Comparison of ENCODE assay signal across 10 cellular contexts in genomic region chr17:78998311-78999055, GRCh38. TPM values are rescaled to one million over a fixed set of nuclear protein-coding genes. Genes with fewer than 3 reads are reported as not detected.
DNase-seq lines count a peak whose midpoint lies in the region; ATAC-seq, FAIRE-seq and TF ChIP-seq lines count a peak whose summit lies in the region.
"Had no signal": no experiment of that assay in that cellular context is flagged by ENCODE, and none has a peak within 500 bp of the region (broad histone marks: within the 10 kb centered on the region; RNA-seq: fewer than 3 reads in every experiment).

No MANE protein-coding gene starts in this region.

- H3K9me3 ChIP-seq in HEK293 (ENCODE audit: control insufficient read depth, insufficient read depth, low read depth, low read length) = no peaks in the 10 kb centered on the region
- H3K9me3 ChIP-seq in right cardiac atrium (ENCODE audit: control insufficient read depth, low read length) = no peaks in the 10 kb centered on the region
- H3K9me3 ChIP-seq in small intestine (ENCODE audit: control insufficient read depth, low read depth) = no peaks in the 10 kb centered on the region
- H3K9me3 ChIP-seq in thyroid gland = no peaks in the 10 kb centered on the region
- H3K9me3 ChIP-seq: esophagus muscularis mucosa had no signal

- H3K27ac ChIP-seq in HEK293 (ENCODE audit: extremely low read depth, low read depth, low read length) (0 out of 2 replicates have a peak overlapping the region, but pooled peaks have one; percentile 41), angular gyrus (ENCODE audit: low read depth, low read length) (peak overlapping the region; percentile 24), right cardiac atrium (ENCODE audit: low read length) (peak overlapping the region; percentile 61), small intestine (ENCODE audit: low read depth in 1 of 2, low read length in 1 of 2) (peak overlapping the region; percentile 74 to 80), thyroid gland (no peak overlapping the region)
- H3K27ac ChIP-seq: esophagus muscularis mucosa had no signal

- H3K36me3 ChIP-seq in HEK293 (ENCODE audit: control insufficient read depth in 2 of 2, insufficient read depth in 1 of 2, low read length in 2 of 2) = peaks cover 0 to 82% of the 10 kb centered on the region in 2 experiments; a peak in 2 of 3 replicates
- H3K36me3 ChIP-seq in small intestine (ENCODE audit: control insufficient read depth in 2 of 2, insufficient read depth in 2 of 2, low read length in 2 of 2) = peaks cover 11 to 18% of the 10 kb centered on the region in 2 donors
- peaks cover 23 to 25% of the 10 kb centered on the region in 2 donors for H3K36me3 ChIP-seq in thyroid gland

- H3K27me3 ChIP-seq in right cardiac atrium (ENCODE audit: control insufficient read depth, insufficient read depth) (no peaks in the 10 kb centered on the region), small intestine (ENCODE audit: control insufficient read depth in 2 of 2, insufficient read depth in 2 of 2, low read length in 2 of 2) (no peaks in the 10 kb centered on the region), thyroid gland (no peaks in the 10 kb centered on the region)
- H3K27me3 ChIP-seq: esophagus muscularis mucosa had no signal

- ATAC-seq in right cardiac atrium = peak; percentile 89 to 92
- no peak for ATAC-seq in GM19467 (IDR thresholded peaks at IDR 0.05; ENCODE audit: unreplicated experiment)
- ATAC-seq in HG03175 (IDR thresholded peaks at IDR 0.05; ENCODE audit: unreplicated experiment) = no peak

- POLR2A ChIA-PET in HEK293 (lab: Yijun Ruan, JAX) = no interaction called here

- TF ChIP-seq CTCF in HEK293 (tag by site-specific recombination; IDR thresholded peaks at IDR 0.05) = no peak
- TF ChIP-seq CTCF in thyroid gland (IDR thresholded peaks at IDR 0.05) = no peak
- TF ChIP-seq CTCF in D721Med (IDR thresholded peaks at IDR 0.05; ENCODE audit: insufficient read depth, missing control alignments) = no peak

- H3K4me1 ChIP-seq in HEK293 (ENCODE audit: control insufficient read depth, insufficient read depth, low read length) (no peaks in the 10 kb centered on the region), right cardiac atrium (ENCODE audit: control insufficient read depth, insufficient read depth, low read length) (peaks cover 6% of the 10 kb centered on the region), small intestine (ENCODE audit: control insufficient read depth in 2 of 2, insufficient read depth in 1 of 2, low read depth in 1 of 2, low read length in 1 of 2) (peaks cover 2 to 11% of the 10 kb centered on the region in 2 donors), thyroid gland (no peaks in the 10 kb centered on the region)

- 46% methylated on average over 28 of the region's 28 CpGs for WGBS in right cardiac atrium
- WGBS in small intestine, 3 donors = 26 to 62% (median 45%) methylated on average over 28 of the region's 28 CpGs
- 84 to 88% methylated on average over 12 to 14 of the region's 28 CpGs for WGBS in thyroid gland, 2 donors

- H3K4me3 ChIP-seq in HEK293 (ENCODE audit: low read depth, low read length) (no peak overlapping the region), right cardiac atrium (ENCODE audit: low read length) (no peak overlapping the region), small intestine (ENCODE audit: low read depth in 1 of 2, low read length in 2 of 2) (no peak overlapping the region), thyroid gland (replicated peaks in 1 of 3) (no peak overlapping the region)
- H3K4me3 ChIP-seq: esophagus muscularis mucosa had no signal

- DNase-seq in right cardiac atrium (peak; percentile 81 to 95 (median 94)), small intestine (peak; percentile 91), thyroid gland (no peak), D721Med (ENCODE audit: insufficient read length, low spot score) (no peak)

- CTCF ChIA-PET in HEK293 (lab: Yijun Ruan, JAX) = interaction anchor here (0.5 to 0.9 kb wide), 2 partner anchors 27 to 394 kb away, joined by 3 read pairs; no protein-coding TSS in a partner anchor

- intact Hi-C loops in right cardiac atrium (cut with DNase I) (loop anchor here in 1 of 4 donors (10.0 kb wide), 1 partner anchor 396 kb away; no protein-coding TSS in a partner anchor), thyroid gland (cut with DNase I) (no loop called here)

- TF ChIP-seq POLR2A in thyroid gland (IDR thresholded peaks at IDR 0.05) = no peak

- FAIRE-seq in small intestine (lab: Jason Lieb, UNC) (no peak), D721Med (lab: Jason Lieb, UNC) (no peak)

TF ChIP-seq in HEK293, 187 proteins besides CTCF, POLR2A, EP300 and RAD21:
- TF ChIP-seq ZNF133 (tag by site-specific recombination; IDR thresholded peaks at IDR 0.05) (no peak), MEIS1 (CRISPR knock-in tag; IDR thresholded peaks at IDR 0.05; ENCODE audit: borderline replicate concordance) (no peak), ZNF571 (tag by site-specific recombination; IDR thresholded peaks at IDR 0.05) (no peak), ZNF202 (tag by site-specific recombination; IDR thresholded peaks at IDR 0.05; ENCODE audit: borderline replicate concordance) (no peak), ZNF529 (tag by site-specific recombination; IDR thresholded peaks at IDR 0.05; ENCODE audit: insufficient replicate concordance) (no peak), ZNF157 (tag by site-specific recombination; IDR thresholded peaks at IDR 0.05) (no peak), ZNF658 (tag by site-specific recombination; IDR thresholded peaks at IDR 0.05) (no peak), ZNF184 (tag by site-specific recombination; IDR thresholded peaks at IDR 0.05) (no peak), ZNF362 (tag by site-specific recombination; IDR thresholded peaks at IDR 0.05) (no peak), SCRT1 (tag by site-specific recombination; IDR thresholded peaks at IDR 0.05; ENCODE audit: borderline replicate concordance) (no peak)
- TF ChIP-seq, protein P1, sequence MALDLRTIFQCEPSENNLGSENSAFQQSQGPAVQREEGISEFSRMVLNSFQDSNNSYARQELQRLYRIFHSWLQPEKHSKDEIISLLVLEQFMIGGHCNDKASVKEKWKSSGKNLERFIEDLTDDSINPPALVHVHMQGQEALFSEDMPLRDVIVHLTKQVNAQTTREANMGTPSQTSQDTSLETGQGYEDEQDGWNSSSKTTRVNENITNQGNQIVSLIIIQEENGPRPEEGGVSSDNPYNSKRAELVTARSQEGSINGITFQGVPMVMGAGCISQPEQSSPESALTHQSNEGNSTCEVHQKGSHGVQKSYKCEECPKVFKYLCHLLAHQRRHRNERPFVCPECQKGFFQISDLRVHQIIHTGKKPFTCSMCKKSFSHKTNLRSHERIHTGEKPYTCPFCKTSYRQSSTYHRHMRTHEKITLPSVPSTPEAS (tag by site-specific recombination; IDR thresholded peaks at IDR 0.05) = no peak

RNA-seq across cellular contexts. Expression of gene CANT1, which starts 11.1 kb away (rescaled TPM):
- total RNA-seq in right cardiac atrium = 10 to 100 TPM; 28.1 to 38.8 (median 33.3) TPM
- 13.6 TPM for polyA plus RNA-seq in right cardiac atrium
- polyA plus RNA-seq in small intestine = 10 to 100 TPM; 16.8 to 90.5 (median 20.3) TPM
- total RNA-seq in thyroid gland = 10 to 100 TPM; 21.2 to 37.1 (median 27.3) TPM

RNA-seq across cellular contexts. Expression of gene LGALS3BP, which starts 18.8 kb away (rescaled TPM):
- total RNA-seq in right cardiac atrium = 100 to 1,000 TPM; 439 to 581 (median 506) TPM
- 397 TPM for polyA plus RNA-seq in right cardiac atrium
- polyA plus RNA-seq in small intestine = 100 to 1,000 TPM; 181 to 326 (median 255) TPM
- total RNA-seq in thyroid gland = 100 to 1,000 TPM; 193 to 443 (median 390) TPM

RNA-seq across cellular contexts. Expression of gene C1QTNF1, which starts 25.5 kb away (rescaled TPM):
- 100 to 1,000 TPM; 232 to 655 (median 355) TPM for total RNA-seq in right cardiac atrium
- polyA plus RNA-seq in right cardiac atrium = 286 TPM
- polyA plus RNA-seq in small intestine = 10 to 100 TPM in 1 of 3 donors, 1 to 10 TPM in 1, under 1 TPM in 1; 0.67 to 57.4 (median 2.4) TPM
- total RNA-seq in thyroid gland = 100 to 1,000 TPM in 1 of 4 donors, 10 to 100 TPM in 3; 58.8 to 135 (median 73.7) TPM
- total RNA-seq: T-helper 1 cell treated with Interleukin-12 subunit alpha and Interleukin-12 subunit beta and Interleukin-4 antibody, amounts not matched to agents 30 ng/mL and 1 ng/mL, for 36 hours had no signal

Comparison
In these comparisons a context has a peak if more than half of its experiments do, and no peak if none do; other contexts are left out.
1. H3K27ac ChIP-seq: peak in HEK293 (single experiment), angular gyrus (single experiment), right cardiac atrium (single experiment) and small intestine (2 of 2); none in thyroid gland (0 of 3).
2. ATAC-seq: peak in right cardiac atrium (2 of 2); none in GM19467 (single experiment) and HG03175 (single experiment).
3. DNase-seq: peak in right cardiac atrium (3 of 3) and small intestine (single experiment); none in thyroid gland (0 of 2) and D721Med (single experiment).